Comparison of ENCODE assay signal across 21 cellular contexts in the genomic region with DNA sequence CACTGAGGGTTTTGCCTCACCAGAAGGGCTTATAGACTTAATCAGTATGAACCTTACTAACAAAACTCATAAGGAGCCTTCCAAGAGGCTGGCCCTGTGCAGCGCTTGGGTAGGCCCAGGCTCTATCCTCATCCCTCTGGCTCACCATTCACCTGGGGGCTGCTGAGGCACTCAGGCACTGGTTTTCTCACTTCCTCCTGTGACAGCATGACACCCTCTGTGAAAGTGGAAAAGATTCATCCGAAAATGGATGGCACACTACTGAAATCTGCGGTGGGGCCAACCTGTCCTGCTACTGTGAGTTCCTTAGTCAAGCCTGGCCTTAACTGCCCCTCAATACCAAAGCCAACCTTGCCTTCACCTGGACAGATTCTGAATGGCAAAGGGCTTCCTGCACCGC. TPM values are rescaled to one million over a fixed set of nuclear protein-coding genes. Genes with fewer than 3 reads are reported as not detected.
DNase-seq lines count a peak whose midpoint lies in the region; ATAC-seq lines count a peak whose summit lies in the region.
"Had no signal": no experiment of that assay in that cellular context is flagged by ENCODE, and none has a peak within 500 bp of the region (broad histone marks: within the 10 kb centered on the region; RNA-seq: fewer than 3 reads in every experiment).

No MANE protein-coding gene starts in this region.

- H3K4me3 Mint-ChIP-seq in activated naive CD4-positive, alpha-beta T cell treated with anti-CD3 and anti-CD28 coated beads, Interleukin-2, amount 50 U/mL, for 24 hours = no peak overlapping the region
- no peak overlapping the region for H3K4me3 Mint-ChIP-seq in activated naive CD8-positive, alpha-beta T cell treated with anti-CD3 and anti-CD28 coated beads for 36 hours
- H3K4me3 Mint-ChIP-seq in stimulated activated naive B cell treated with anti-CD40 and anti-IgM and Interleukin-4, amounts not matched to agents 10 μg/mL and 1 μg/mL and 100 μg/mL, for 72 hours = no peak overlapping the region
- H3K4me3 Mint-ChIP-seq: nephron progenitor cell had no signal

- peaks cover 18% of the 10 kb centered on the region for H3K36me3 Mint-ChIP-seq in activated naive CD4-positive, alpha-beta T cell treated with anti-CD3 and anti-CD28 coated beads, Interleukin-2, amount 50 U/mL, for 24 hours
- H3K36me3 Mint-ChIP-seq in activated naive CD8-positive, alpha-beta T cell treated with anti-CD3 and anti-CD28 coated beads for 36 hours = peaks cover 55% of the 10 kb centered on the region
- peaks cover 38 to 55% of the 10 kb centered on the region in 2 donors for H3K36me3 Mint-ChIP-seq in stimulated activated naive B cell treated with anti-CD40 and anti-IgM and Interleukin-4, amounts not matched to agents 10 μg/mL and 1 μg/mL and 100 μg/mL, for 72 hours

- H3K27ac Mint-ChIP-seq in activated naive CD4-positive, alpha-beta T cell treated with anti-CD3 and anti-CD28 coated beads, Interleukin-2, amount 50 U/mL, for 24 hours = peak overlapping the region; percentile 97
- peak overlapping the region; percentile 92 for H3K27ac Mint-ChIP-seq in activated naive CD8-positive, alpha-beta T cell treated with anti-CD3 and anti-CD28 coated beads for 36 hours
- no peak overlapping the region for H3K27ac Mint-ChIP-seq in stimulated activated naive B cell treated with anti-CD40 and anti-IgM and Interleukin-4, amounts not matched to agents 10 μg/mL and 1 μg/mL and 100 μg/mL, for 72 hours
- H3K27ac Mint-ChIP-seq: nephron progenitor cell had no signal

- H3K9me3 Mint-ChIP-seq in activated naive CD4-positive, alpha-beta T cell treated with anti-CD3 and anti-CD28 coated beads, Interleukin-2, amount 50 U/mL, for 24 hours = no peaks in the 10 kb centered on the region
- peaks cover 3% of the 10 kb centered on the region for H3K9me3 Mint-ChIP-seq in activated naive CD8-positive, alpha-beta T cell treated with anti-CD3 and anti-CD28 coated beads for 36 hours
- H3K9me3 Mint-ChIP-seq in stimulated activated naive B cell treated with anti-CD40 and anti-IgM and Interleukin-4, amounts not matched to agents 10 μg/mL and 1 μg/mL and 100 μg/mL, for 72 hours = no peaks in the 10 kb centered on the region
- H3K9me3 Mint-ChIP-seq: nephron progenitor cell had no signal

- ATAC-seq in HG02870 (IDR thresholded peaks at IDR 0.05; ENCODE audit: unreplicated experiment) = peak; percentile 75
- ATAC-seq in stimulated activated naive B cell treated with anti-CD40 and anti-IgM and Interleukin-4, amounts not matched to agents 10 μg/mL and 1 μg/mL and 100 μg/mL, for 72 hours (replicated peaks) = peak; percentile 62 to 66
- ATAC-seq: PC-3 had no signal

- peaks cover 85% of the 10 kb centered on the region for H3K4me1 Mint-ChIP-seq in activated naive CD4-positive, alpha-beta T cell treated with anti-CD3 and anti-CD28 coated beads, Interleukin-2, amount 50 U/mL, for 24 hours
- peaks cover 74% of the 10 kb centered on the region for H3K4me1 Mint-ChIP-seq in activated naive CD8-positive, alpha-beta T cell treated with anti-CD3 and anti-CD28 coated beads for 36 hours
- H3K4me1 Mint-ChIP-seq in stimulated activated naive B cell treated with anti-CD40 and anti-IgM and Interleukin-4, amounts not matched to agents 10 μg/mL and 1 μg/mL and 100 μg/mL, for 72 hours = peaks cover 13 to 31% of the 10 kb centered on the region in 2 donors

- DNase-seq in activated naive CD4-positive, alpha-beta T cell treated with Interleukin-2 at 50 U/mL for 16 hours = no peak
- no peak for DNase-seq in activated naive CD8-positive, alpha-beta T cell treated with anti-CD3 and anti-CD28 coated beads for 36 hours
- no peak for DNase-seq in stimulated activated naive B cell treated with anti-CD40 and anti-IgM and Interleukin-4, amounts not matched to agents 10 μg/mL and 1 μg/mL and 100 μg/mL, for 72 hours
- DNase-seq in DMS53 treated with DMSO at 0.1 percent for 48 hours (lab: John Stamatoyannopoulos, UW; ENCODE audit: unreplicated experiment) (no peak), DMS79 (lab: John Stamatoyannopoulos, UW) (no peak)
- no peak for DNase-seq in effector CD4-positive, alpha-beta T cell
- DNase-seq: activated CD4-positive, CD25-positive, alpha-beta regulatory T cell treated with anti-CD3 and anti-CD28 coated beads, Interleukin-2, amount 50 U/mL, for 72 hours; Caco-2; cerebellar nuclear complex; islet precursor cell; mesenchymal stem cell; NCI-H2107; NCI-H524 treated with DMSO at 0.1 percent for 48 hours; nephron progenitor cell; PC-3; stimulated activated CD4-positive, alpha-beta T cell treated with anti-CD3 and anti-CD28 coated beads, Interleukin-2, amount 100 ng/mL, for 48 hours; T-helper 9 cell; testis had no signal

- H3K27me3 Mint-ChIP-seq in activated naive CD4-positive, alpha-beta T cell treated with anti-CD3 and anti-CD28 coated beads, Interleukin-2, amount 50 U/mL, for 24 hours = no peaks in the 10 kb centered on the region
- no peaks in the 10 kb centered on the region for H3K27me3 Mint-ChIP-seq in activated naive CD8-positive, alpha-beta T cell treated with anti-CD3 and anti-CD28 coated beads for 36 hours
- H3K27me3 Mint-ChIP-seq in stimulated activated naive B cell treated with anti-CD40 and anti-IgM and Interleukin-4, amounts not matched to agents 10 μg/mL and 1 μg/mL and 100 μg/mL, for 72 hours = no peaks in the 10 kb centered on the region
- H3K27me3 Mint-ChIP-seq: progenitor cell of endocrine pancreas had no signal

RNA-seq across cellular contexts. Expression of a gene that starts 41.3 kb away (rescaled TPM):
- total RNA-seq in activated naive CD8-positive, alpha-beta T cell treated with anti-CD3 and anti-CD28 coated beads for 36 hours = 100 to 1,000 TPM; 130 to 132 TPM
